ENCODE assay signal across 1 cellular context in genomic region chr11:62340269-62340901, GRCh38.
A peak's percentile ranks its signal among the peaks of the same experiment; 100 is the strongest.
TF ChIP-seq lines count a peak whose summit lies in the region.

No MANE protein-coding gene starts in this region.

TF ChIP-seq in HepG2, 621 proteins besides CTCF, POLR2A, EP300 and RAD21 (continued from another document and continues in another):
- TF ChIP-seq ZBTB43 (CRISPR knock-in tag; conservative IDR thresholded peaks at IDR 0.05) (0 out of 2 replicates have a peak, but pooled peaks have one; percentile 8), SIN3B (IDR thresholded peaks at IDR 0.05; ENCODE audit: low read length) (no peak), MAX (IDR thresholded peaks at IDR 0.05) (peak; percentile 22; the same call in 1 of the 2 replicates), HBP1 (CRISPR knock-in tag; IDR thresholded peaks at IDR 0.05; ENCODE audit: low read depth) (no peak), ZNF513 (CRISPR knock-in tag; conservative IDR thresholded peaks at IDR 0.05) (no peak), ATF2 (CRISPR knock-in tag; IDR thresholded peaks at IDR 0.05) (peak; percentile 53; the same call in 1 of the 2 replicates), SOX5 (CRISPR knock-in tag; IDR thresholded peaks at IDR 0.05; ENCODE audit: borderline replicate concordance) (no peak), ZNF772 (CRISPR knock-in tag; IDR thresholded peaks at IDR 0.05) (no peak), ZFAT (CRISPR knock-in tag; conservative IDR thresholded peaks at IDR 0.05) (no peak), HNF4G (IDR thresholded peaks at IDR 0.05; ENCODE audit: borderline replicate concordance, low read depth, low read length) (peak; percentile 77), HNF4G (CRISPR knock-in tag; IDR thresholded peaks at IDR 0.05; ENCODE audit: borderline replicate concordance, low read depth) (peak; percentile 56; the same call in 1 of the 2 replicates), HNRNPH1 (optimal IDR thresholded peaks at IDR 0.05; ENCODE audit: low read depth, low read length) (no peak), SIN3A (IDR thresholded peaks at IDR 0.05; ENCODE audit: borderline replicate concordance, low read depth, low read length) (no peak), FOXO1 (CRISPR knock-in tag; IDR thresholded peaks at IDR 0.05) (peak; percentile 22; the same call in 1 of the 2 replicates), FOXA3 (CRISPR knock-in tag; IDR thresholded peaks at IDR 0.05) (peak; percentile 56; the same call in 1 of the 2 replicates), MTA3 (CRISPR knock-in tag; IDR thresholded peaks at IDR 0.05) (no peak), ZNF20 (CRISPR knock-in tag; IDR thresholded peaks at IDR 0.05) (peak; percentile 42; the same call in 1 of the 2 replicates), HDAC6 (IDR thresholded peaks at IDR 0.05; ENCODE audit: low read depth, low read length) (no peak), FLYWCH1 (CRISPR knock-in tag; IDR thresholded peaks at IDR 0.05) (no peak), TFDP1 (CRISPR knock-in tag; IDR thresholded peaks at IDR 0.05; ENCODE audit: borderline replicate concordance) (0 out of 2 replicates have a peak, but pooled peaks have one; percentile 18), CBFB (CRISPR knock-in tag; IDR thresholded peaks at IDR 0.05) (no peak), POGZ (CRISPR knock-in tag; IDR thresholded peaks at IDR 0.05) (peak; percentile 18; the same call in 1 of the 2 replicates), PPARG (CRISPR knock-in tag; conservative IDR thresholded peaks at IDR 0.05) (peak; percentile 96), MATR3 (CRISPR knock-in tag; IDR thresholded peaks at IDR 0.05) (no peak), ZNF414 (CRISPR knock-in tag; IDR thresholded peaks at IDR 0.05) (no peak), ZFP36L1 (CRISPR knock-in tag; IDR thresholded peaks at IDR 0.05) (no peak), ZNF713 (CRISPR knock-in tag; IDR thresholded peaks at IDR 0.05) (no peak), ZNF383 (CRISPR knock-in tag; IDR thresholded peaks at IDR 0.05; ENCODE audit: borderline replicate concordance) (no peak)
- TF ChIP-seq, protein P1, sequence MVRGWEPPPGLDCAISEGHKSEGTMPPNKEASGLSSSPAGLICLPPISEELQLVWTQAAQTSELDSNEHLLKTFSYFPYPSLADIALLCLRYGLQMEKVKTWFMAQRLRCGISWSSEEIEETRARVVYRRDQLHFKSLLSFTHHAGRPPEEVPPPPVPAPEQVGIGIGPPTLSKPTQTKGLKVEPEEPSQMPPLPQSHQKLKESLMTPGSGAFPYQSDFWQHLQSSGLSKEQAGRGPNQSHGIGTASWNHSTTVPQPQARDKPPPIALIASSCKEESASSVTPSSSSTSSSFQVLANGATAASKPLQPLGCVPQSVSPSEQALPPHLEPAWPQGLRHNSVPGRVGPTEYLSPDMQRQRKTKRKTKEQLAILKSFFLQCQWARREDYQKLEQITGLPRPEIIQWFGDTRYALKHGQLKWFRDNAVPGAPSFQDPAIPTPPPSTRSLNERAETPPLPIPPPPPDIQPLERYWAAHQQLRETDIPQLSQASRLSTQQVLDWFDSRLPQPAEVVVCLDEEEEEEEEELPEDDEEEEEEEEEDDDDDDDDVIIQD (CRISPR knock-in tag; IDR thresholded peaks at IDR 0.05; ENCODE audit: low read depth) = no peak
- TF ChIP-seq, protein P2, sequence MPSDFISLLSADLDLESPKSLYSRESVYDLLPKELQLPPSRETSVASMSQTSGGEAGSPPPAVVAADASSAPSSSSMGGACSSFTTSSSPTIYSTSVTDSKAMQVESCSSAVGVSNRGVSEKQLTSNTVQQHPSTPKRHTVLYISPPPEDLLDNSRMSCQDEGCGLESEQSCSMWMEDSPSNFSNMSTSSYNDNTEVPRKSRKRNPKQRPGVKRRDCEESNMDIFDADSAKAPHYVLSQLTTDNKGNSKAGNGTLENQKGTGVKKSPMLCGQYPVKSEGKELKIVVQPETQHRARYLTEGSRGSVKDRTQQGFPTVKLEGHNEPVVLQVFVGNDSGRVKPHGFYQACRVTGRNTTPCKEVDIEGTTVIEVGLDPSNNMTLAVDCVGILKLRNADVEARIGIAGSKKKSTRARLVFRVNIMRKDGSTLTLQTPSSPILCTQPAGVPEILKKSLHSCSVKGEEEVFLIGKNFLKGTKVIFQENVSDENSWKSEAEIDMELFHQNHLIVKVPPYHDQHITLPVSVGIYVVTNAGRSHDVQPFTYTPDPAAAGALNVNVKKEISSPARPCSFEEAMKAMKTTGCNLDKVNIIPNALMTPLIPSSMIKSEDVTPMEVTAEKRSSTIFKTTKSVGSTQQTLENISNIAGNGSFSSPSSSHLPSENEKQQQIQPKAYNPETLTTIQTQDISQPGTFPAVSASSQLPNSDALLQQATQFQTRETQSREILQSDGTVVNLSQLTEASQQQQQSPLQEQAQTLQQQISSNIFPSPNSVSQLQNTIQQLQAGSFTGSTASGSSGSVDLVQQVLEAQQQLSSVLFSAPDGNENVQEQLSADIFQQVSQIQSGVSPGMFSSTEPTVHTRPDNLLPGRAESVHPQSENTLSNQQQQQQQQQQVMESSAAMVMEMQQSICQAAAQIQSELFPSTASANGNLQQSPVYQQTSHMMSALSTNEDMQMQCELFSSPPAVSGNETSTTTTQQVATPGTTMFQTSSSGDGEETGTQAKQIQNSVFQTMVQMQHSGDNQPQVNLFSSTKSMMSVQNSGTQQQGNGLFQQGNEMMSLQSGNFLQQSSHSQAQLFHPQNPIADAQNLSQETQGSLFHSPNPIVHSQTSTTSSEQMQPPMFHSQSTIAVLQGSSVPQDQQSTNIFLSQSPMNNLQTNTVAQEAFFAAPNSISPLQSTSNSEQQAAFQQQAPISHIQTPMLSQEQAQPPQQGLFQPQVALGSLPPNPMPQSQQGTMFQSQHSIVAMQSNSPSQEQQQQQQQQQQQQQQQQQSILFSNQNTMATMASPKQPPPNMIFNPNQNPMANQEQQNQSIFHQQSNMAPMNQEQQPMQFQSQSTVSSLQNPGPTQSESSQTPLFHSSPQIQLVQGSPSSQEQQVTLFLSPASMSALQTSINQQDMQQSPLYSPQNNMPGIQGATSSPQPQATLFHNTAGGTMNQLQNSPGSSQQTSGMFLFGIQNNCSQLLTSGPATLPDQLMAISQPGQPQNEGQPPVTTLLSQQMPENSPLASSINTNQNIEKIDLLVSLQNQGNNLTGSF (CRISPR knock-in tag; IDR thresholded peaks at IDR 0.05) = no peak
- TF ChIP-seq, protein P3, sequence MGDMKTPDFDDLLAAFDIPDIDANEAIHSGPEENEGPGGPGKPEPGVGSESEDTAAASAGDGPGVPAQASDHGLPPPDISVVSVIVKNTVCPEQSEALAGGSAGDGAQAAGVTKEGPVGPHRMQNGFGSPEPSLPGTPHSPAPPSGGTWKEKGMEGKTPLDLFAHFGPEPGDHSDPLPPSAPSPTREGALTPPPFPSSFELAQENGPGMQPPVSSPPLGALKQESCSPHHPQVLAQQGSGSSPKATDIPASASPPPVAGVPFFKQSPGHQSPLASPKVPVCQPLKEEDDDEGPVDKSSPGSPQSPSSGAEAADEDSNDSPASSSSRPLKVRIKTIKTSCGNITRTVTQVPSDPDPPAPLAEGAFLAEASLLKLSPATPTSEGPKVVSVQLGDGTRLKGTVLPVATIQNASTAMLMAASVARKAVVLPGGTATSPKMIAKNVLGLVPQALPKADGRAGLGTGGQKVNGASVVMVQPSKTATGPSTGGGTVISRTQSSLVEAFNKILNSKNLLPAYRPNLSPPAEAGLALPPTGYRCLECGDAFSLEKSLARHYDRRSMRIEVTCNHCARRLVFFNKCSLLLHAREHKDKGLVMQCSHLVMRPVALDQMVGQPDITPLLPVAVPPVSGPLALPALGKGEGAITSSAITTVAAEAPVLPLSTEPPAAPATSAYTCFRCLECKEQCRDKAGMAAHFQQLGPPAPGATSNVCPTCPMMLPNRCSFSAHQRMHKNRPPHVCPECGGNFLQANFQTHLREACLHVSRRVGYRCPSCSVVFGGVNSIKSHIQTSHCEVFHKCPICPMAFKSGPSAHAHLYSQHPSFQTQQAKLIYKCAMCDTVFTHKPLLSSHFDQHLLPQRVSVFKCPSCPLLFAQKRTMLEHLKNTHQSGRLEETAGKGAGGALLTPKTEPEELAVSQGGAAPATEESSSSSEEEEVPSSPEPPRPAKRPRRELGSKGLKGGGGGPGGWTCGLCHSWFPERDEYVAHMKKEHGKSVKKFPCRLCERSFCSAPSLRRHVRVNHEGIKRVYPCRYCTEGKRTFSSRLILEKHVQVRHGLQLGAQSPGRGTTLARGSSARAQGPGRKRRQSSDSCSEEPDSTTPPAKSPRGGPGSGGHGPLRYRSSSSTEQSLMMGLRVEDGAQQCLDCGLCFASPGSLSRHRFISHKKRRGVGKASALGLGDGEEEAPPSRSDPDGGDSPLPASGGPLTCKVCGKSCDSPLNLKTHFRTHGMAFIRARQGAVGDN (CRISPR knock-in tag; IDR thresholded peaks at IDR 0.05) = no peak; the same call in 1 of the 2 replicates
